In the genomic region with DNA sequence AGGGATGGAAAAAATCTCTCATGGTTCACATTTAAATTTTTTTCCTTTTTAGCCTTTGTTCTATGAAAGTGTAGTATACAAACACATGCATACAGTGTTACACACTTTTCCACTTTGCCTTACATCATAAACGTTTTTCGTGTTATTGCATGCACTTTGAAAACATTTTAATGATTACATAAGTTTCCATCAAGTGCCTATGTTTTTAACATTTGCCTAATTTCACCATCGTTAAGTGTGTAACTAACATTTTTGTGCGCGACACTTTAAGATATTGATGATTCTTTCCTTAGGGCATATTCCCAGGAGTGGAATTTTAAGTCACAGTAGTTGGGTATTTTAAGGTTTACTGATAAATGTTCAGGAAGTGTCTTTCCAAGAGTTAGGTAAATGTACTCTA, we compare ENCODE assay signal across 11 cellular contexts. TPM values are rescaled to one million over a fixed set of nuclear protein-coding genes. Genes with fewer than 3 reads are reported as not detected.
DNase-seq lines count a peak whose midpoint lies in the region; ATAC-seq and TF ChIP-seq lines count a peak whose summit lies in the region.
"Had no signal": no experiment of that assay in that cellular context is flagged by ENCODE, and none has a peak within 500 bp of the region (broad histone marks: within the 10 kb centered on the region; RNA-seq: fewer than 3 reads in every experiment).

No MANE protein-coding gene starts in this region.

- no peak overlapping the region for H3K27ac ChIP-seq in hepatocyte
- H3K27ac ChIP-seq: SK-N-MC had no signal

- peak overlapping the region; percentile 62 for H3K4me2 ChIP-seq in hepatocyte

- no peaks in the 10 kb centered on the region for H3K9me3 Mint-ChIP-seq in activated CD4-positive, alpha-beta T cell treated with anti-CD3 and anti-CD28 coated beads, Interleukin-2, amount 10 ng/mL, durations not matched to agents 24 days and 14 days
- H3K9me3 Mint-ChIP-seq in WTC11, result no peaks in the 10 kb centered on the region
- H3K9me3 Mint-ChIP-seq in stimulated activated memory B cell treated with anti-CD40 and anti-IgM and Interleukin-4, amounts not matched to agents 10 μg/mL and 1 μg/mL and 100 μg/mL, for 72 hours, result no peaks in the 10 kb centered on the region

- no peaks in the 10 kb centered on the region for H3K36me3 ChIP-seq in hepatocyte (replicated peaks; ENCODE audit: insufficient read depth, low read depth)

- H3K36me3 Mint-ChIP-seq in activated CD4-positive, alpha-beta T cell treated with anti-CD3 and anti-CD28 coated beads, Interleukin-2, amount 10 ng/mL, durations not matched to agents 24 days and 14 days (ENCODE audit: low read depth), result peaks cover 13% of the 10 kb centered on the region
- H3K36me3 Mint-ChIP-seq in WTC11, result 0 out of 2 replicates have a peak, but pooled peaks cover 3% of the 10 kb centered on the region
- H3K36me3 Mint-ChIP-seq in stimulated activated memory B cell treated with anti-CD40 and anti-IgM and Interleukin-4, amounts not matched to agents 10 μg/mL and 1 μg/mL and 100 μg/mL, for 72 hours, result no peaks in the 10 kb centered on the region

- peaks cover 28% of the 10 kb centered on the region for H3K27me3 Mint-ChIP-seq in activated CD4-positive, alpha-beta T cell treated with anti-CD3 and anti-CD28 coated beads, Interleukin-2, amount 10 ng/mL, durations not matched to agents 24 days and 14 days
- no peaks in the 10 kb centered on the region for H3K27me3 Mint-ChIP-seq in WTC11 (ENCODE audit: low read depth)
- no peaks in the 10 kb centered on the region for H3K27me3 Mint-ChIP-seq in stimulated activated memory B cell treated with anti-CD40 and anti-IgM and Interleukin-4, amounts not matched to agents 10 μg/mL and 1 μg/mL and 100 μg/mL, for 72 hours

- intact Hi-C loops in activated CD4-positive, alpha-beta T cell treated with anti-CD3 and anti-CD28 coated beads, Interleukin-2, amount 10 ng/mL, durations not matched to agents 24 days and 14 days (cut with micrococcal nuclease), result loop anchor here (1.0 kb wide), 2 partner anchors 65 to 304 kb away; partner anchors contain the start of genes PI4K2A and RRP12

- H2AFZ ChIP-seq in hepatocyte, result no peak overlapping the region

- H3K27ac Mint-ChIP-seq in activated CD4-positive, alpha-beta T cell treated with anti-CD3 and anti-CD28 coated beads, Interleukin-2, amount 10 ng/mL, durations not matched to agents 24 days and 14 days, result peak overlapping the region; percentile 65
- peak overlapping the region; percentile 92 for H3K27ac Mint-ChIP-seq in WTC11
- H3K27ac Mint-ChIP-seq in stimulated activated memory B cell treated with anti-CD40 and anti-IgM and Interleukin-4, amounts not matched to agents 10 μg/mL and 1 μg/mL and 100 μg/mL, for 72 hours, result no peak overlapping the region

- POLR2A ChIA-PET in WTC11 (lab: Charles Lee), result no interaction called here

- H3K4me3 ChIP-seq in hepatocyte, result no peak overlapping the region
- H3K4me3 ChIP-seq: SK-N-MC had no signal

- no peaks in the 10 kb centered on the region for H4K20me1 ChIP-seq in hepatocyte (ENCODE audit: insufficient read depth, poor library complexity, severe bottlenecking)

- WGBS in hepatocyte (ENCODE audit: low lambda C conversion rate, missing lambda C conversion rate), result 39% methylated on average over 5 of the region's 5 CpGs

- peaks cover 27% of the 10 kb centered on the region for H3K4me1 Mint-ChIP-seq in activated CD4-positive, alpha-beta T cell treated with anti-CD3 and anti-CD28 coated beads, Interleukin-2, amount 10 ng/mL, durations not matched to agents 24 days and 14 days
- H3K4me1 Mint-ChIP-seq in WTC11, result peaks cover 55% of the 10 kb centered on the region
- peaks cover 36% of the 10 kb centered on the region for H3K4me1 Mint-ChIP-seq in stimulated activated memory B cell treated with anti-CD40 and anti-IgM and Interleukin-4, amounts not matched to agents 10 μg/mL and 1 μg/mL and 100 μg/mL, for 72 hours

- H3K4me3 Mint-ChIP-seq in activated CD4-positive, alpha-beta T cell treated with anti-CD3 and anti-CD28 coated beads, Interleukin-2, amount 10 ng/mL, durations not matched to agents 24 days and 14 days, result peak overlapping the region; percentile 47
- peak overlapping the region; percentile 60 for H3K4me3 Mint-ChIP-seq in WTC11
- H3K4me3 Mint-ChIP-seq in stimulated activated memory B cell treated with anti-CD40 and anti-IgM and Interleukin-4, amounts not matched to agents 10 μg/mL and 1 μg/mL and 100 μg/mL, for 72 hours, result peak overlapping the region; percentile 41

- peaks cover 33% of the 10 kb centered on the region for H3K4me1 ChIP-seq in hepatocyte (ENCODE audit: insufficient read depth)

- no peak for ATAC-seq in WTC11
- ATAC-seq in stimulated activated memory B cell treated with anti-CD40 and anti-IgM and Interleukin-4, amounts not matched to agents 10 μg/mL and 1 μg/mL and 100 μg/mL, for 72 hours, result no peak

- CTCF ChIA-PET in WTC11 (lab: Charles Lee), result no interaction called here

- no peaks in the 10 kb centered on the region for H3K27me3 ChIP-seq in hepatocyte

- peaks cover 27% of the 10 kb centered on the region for H3K79me2 ChIP-seq in hepatocyte

- no peak for TF ChIP-seq CTCF in WTC11 (IDR thresholded peaks at IDR 0.05)
- TF ChIP-seq CTCF in hepatocyte (IDR thresholded peaks at IDR 0.05; ENCODE audit: poor library complexity), result no peak

- no peak for DNase-seq in activated CD4-positive, alpha-beta T cell treated with anti-CD3 and anti-CD28 coated beads, Interleukin-2, amount 10 ng/mL, durations not matched to agents 24 days and 14 days
- DNase-seq in activated CD4-positive, alpha-beta T cell treated with anti-CD3 and anti-CD28 coated beads, Interleukin-2, amount 50 U/mL, for 48 hours, result no peak
- no peak for DNase-seq in WTC11 (ENCODE audit: low spot score)
- no peak for DNase-seq in hepatocyte (ENCODE audit: low spot score)
- DNase-seq in NCI-H524 (lab: John Stamatoyannopoulos, UW), result no peak
- no peak for DNase-seq in stimulated activated CD4-positive, alpha-beta T cell treated with anti-CD3 and anti-CD28 coated beads, Interleukin-1b, Interleukin-23, amount 100 ng/mL, for 48 hours
- DNase-seq in NCI-H345 treated with DMSO at 0.1 percent for 48 hours (lab: John Stamatoyannopoulos, UW; ENCODE audit: unreplicated experiment), result no peak
- DNase-seq: DND-41; stimulated activated naive CD4-positive, alpha-beta T cell had no signal

- no peaks in the 10 kb centered on the region for H3K9me2 ChIP-seq in hepatocyte (replicated peaks; ENCODE audit: insufficient read depth)

- H3K9me3 ChIP-seq in hepatocyte (ENCODE audit: low read depth), result no peaks in the 10 kb centered on the region

TF ChIP-seq in WTC11, 78 proteins besides CTCF, POLR2A, EP300 and RAD21 (continues in another document):
- TF ChIP-seq, protein P1, sequence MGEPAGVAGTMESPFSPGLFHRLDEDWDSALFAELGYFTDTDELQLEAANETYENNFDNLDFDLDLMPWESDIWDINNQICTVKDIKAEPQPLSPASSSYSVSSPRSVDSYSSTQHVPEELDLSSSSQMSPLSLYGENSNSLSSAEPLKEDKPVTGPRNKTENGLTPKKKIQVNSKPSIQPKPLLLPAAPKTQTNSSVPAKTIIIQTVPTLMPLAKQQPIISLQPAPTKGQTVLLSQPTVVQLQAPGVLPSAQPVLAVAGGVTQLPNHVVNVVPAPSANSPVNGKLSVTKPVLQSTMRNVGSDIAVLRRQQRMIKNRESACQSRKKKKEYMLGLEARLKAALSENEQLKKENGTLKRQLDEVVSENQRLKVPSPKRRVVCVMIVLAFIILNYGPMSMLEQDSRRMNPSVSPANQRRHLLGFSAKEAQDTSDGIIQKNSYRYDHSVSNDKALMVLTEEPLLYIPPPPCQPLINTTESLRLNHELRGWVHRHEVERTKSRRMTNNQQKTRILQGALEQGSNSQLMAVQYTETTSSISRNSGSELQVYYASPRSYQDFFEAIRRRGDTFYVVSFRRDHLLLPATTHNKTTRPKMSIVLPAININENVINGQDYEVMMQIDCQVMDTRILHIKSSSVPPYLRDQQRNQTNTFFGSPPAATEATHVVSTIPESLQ (CRISPR knock-in tag; IDR thresholded peaks at IDR 0.05), result no peak
- TF ChIP-seq IRF2 (CRISPR knock-in tag; IDR thresholded peaks at IDR 0.05; ENCODE audit: borderline replicate concordance, low read depth), result no peak
- TF ChIP-seq, protein P2, sequence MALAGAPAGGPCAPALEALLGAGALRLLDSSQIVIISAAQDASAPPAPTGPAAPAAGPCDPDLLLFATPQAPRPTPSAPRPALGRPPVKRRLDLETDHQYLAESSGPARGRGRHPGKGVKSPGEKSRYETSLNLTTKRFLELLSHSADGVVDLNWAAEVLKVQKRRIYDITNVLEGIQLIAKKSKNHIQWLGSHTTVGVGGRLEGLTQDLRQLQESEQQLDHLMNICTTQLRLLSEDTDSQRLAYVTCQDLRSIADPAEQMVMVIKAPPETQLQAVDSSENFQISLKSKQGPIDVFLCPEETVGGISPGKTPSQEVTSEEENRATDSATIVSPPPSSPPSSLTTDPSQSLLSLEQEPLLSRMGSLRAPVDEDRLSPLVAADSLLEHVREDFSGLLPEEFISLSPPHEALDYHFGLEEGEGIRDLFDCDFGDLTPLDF (CRISPR knock-in tag; IDR thresholded peaks at IDR 0.05), result no peak
- TF ChIP-seq, protein P3, sequence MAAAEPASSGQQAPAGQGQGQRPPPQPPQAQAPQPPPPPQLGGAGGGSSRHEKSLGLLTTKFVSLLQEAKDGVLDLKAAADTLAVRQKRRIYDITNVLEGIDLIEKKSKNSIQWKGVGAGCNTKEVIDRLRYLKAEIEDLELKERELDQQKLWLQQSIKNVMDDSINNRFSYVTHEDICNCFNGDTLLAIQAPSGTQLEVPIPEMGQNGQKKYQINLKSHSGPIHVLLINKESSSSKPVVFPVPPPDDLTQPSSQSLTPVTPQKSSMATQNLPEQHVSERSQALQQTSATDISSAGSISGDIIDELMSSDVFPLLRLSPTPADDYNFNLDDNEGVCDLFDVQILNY (CRISPR knock-in tag; IDR thresholded peaks at IDR 0.05), result no peak
- TF ChIP-seq TEAD4 (CRISPR knock-in tag; IDR thresholded peaks at IDR 0.05), result no peak
- no peak for TF ChIP-seq PRRX2 (CRISPR knock-in tag; IDR thresholded peaks at IDR 0.05)
- no peak for TF ChIP-seq HMGA2 (CRISPR knock-in tag; IDR thresholded peaks at IDR 0.05)

RNA-seq across cellular contexts. Expression of gene FRAT2, which starts 1.5 kb away (rescaled TPM):
- 8.7 and 9.8 TPM in 2 replicates for total RNA-seq in activated CD4-positive, alpha-beta T cell treated with anti-CD3 and anti-CD28 coated beads, Interleukin-2, amount 10 ng/mL, durations not matched to agents 24 days and 14 days
- total RNA-seq in WTC11 (2021), result 48.2 to 53.5 TPM (median 50.8 TPM) in 3 replicates
- 23.4 and 27.4 TPM in 2 replicates for total RNA-seq in hepatocyte
- 29.4 and 30.4 TPM in 2 replicates for polyA plus RNA-seq in hepatocyte

RNA-seq across cellular contexts. Expression of gene FRAT1, which starts 16.9 kb away (rescaled TPM):
- 2.0 and 2.5 TPM in 2 replicates for total RNA-seq in activated CD4-positive, alpha-beta T cell treated with anti-CD3 and anti-CD28 coated beads, Interleukin-2, amount 10 ng/mL, durations not matched to agents 24 days and 14 days
- total RNA-seq in WTC11 (2021) (7.0 to 8.2 TPM (median 7.6 TPM) in 3 replicates), hepatocyte (13.8 and 14.2 TPM in 2 replicates)
- 8.1 and 14.2 TPM in 2 replicates for polyA plus RNA-seq in hepatocyte

RNA-seq across cellular contexts. Expression of gene ARHGAP19, which starts 43.6 kb away (rescaled TPM):
- total RNA-seq in activated CD4-positive, alpha-beta T cell treated with anti-CD3 and anti-CD28 coated beads, Interleukin-2, amount 10 ng/mL, durations not matched to agents 24 days and 14 days, result 26.4 and 30.7 TPM in 2 replicates
- 35.5 to 42.2 TPM (median 38.0 TPM) in 3 replicates for total RNA-seq in WTC11 (2021)
- total RNA-seq in hepatocyte, result 6.4 and 8.7 TPM in 2 replicates
- 2.7 and 5.0 TPM in 2 replicates for polyA plus RNA-seq in hepatocyte
